In the genomic region with DNA sequence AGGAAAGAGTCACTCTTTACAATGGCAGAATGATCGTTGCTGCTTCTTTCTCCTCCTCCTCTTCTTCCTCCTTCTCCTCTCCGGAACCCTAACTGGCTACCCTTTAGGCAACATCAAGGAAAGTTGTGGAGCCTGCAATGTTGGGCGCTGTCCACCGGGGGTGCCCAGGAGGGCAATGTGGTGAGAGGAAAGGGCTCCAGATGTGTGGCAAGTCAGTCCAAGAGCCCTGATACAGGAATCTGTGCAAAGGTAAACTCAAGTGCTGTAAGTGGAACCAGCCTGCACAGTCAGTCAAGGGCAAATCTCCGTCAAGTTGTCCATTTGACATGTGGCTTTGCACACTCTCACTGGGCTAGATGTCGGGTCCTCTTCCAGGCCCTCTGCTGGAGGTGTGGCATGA, we compare ENCODE assay signal across 8 cellular contexts. TPM values are rescaled to one million over a fixed set of nuclear protein-coding genes. Genes with fewer than 3 reads are reported as not detected.
A peak's percentile ranks its signal among the peaks of the same experiment; 100 is the strongest.
DNase-seq lines count a peak whose midpoint lies in the region; ATAC-seq, FAIRE-seq and TF ChIP-seq lines count a peak whose summit lies in the region.

No MANE protein-coding gene starts in this region.

- no peak overlapping the region for H3K9ac ChIP-seq in keratinocyte (ENCODE audit: control insufficient read depth, extremely low read depth, insufficient read depth, low read length)
- no peak overlapping the region for H3K9ac ChIP-seq in Karpas-422 (ENCODE audit: low read length)

- no peaks in the 10 kb centered on the region for H3K9me2 ChIP-seq in Karpas-422 (replicated peaks; ENCODE audit: insufficient read depth, low read length)

- FAIRE-seq in keratinocyte (lab: Jason Lieb, UNC): no peak

- H3K27me3 ChIP-seq in keratinocyte (ENCODE audit: control insufficient read depth, extremely low read depth, insufficient read depth, low read length): peaks cover 63% of the 10 kb centered on the region
- H3K27me3 ChIP-seq in Karpas-422 (ENCODE audit: low read length): no peaks in the 10 kb centered on the region

- DNase-seq in AG09319 (ENCODE audit: extremely low read depth, low read depth) (no peak), GM12865 (ENCODE audit: low read depth) (peak; percentile 18), SW480 (ENCODE audit: low spot score) (peak; percentile 20), keratinocyte (ENCODE audit: low read depth, low spot score) (no peak), Karpas-422 (no peak), Ammon's horn (ENCODE audit: low spot score) (no peak), mucosa of gallbladder (ENCODE audit: low spot score) (no peak)
- no peak for DNase-seq in effector memory CD8-positive, alpha-beta T cell

- no peaks in the 10 kb centered on the region for H3K27me3 Mint-ChIP-seq in effector memory CD8-positive, alpha-beta T cell

- H3K27ac ChIP-seq in keratinocyte (ENCODE audit: control insufficient read depth, insufficient read depth, low read length) (no peak overlapping the region), Karpas-422 (ENCODE audit: low read length) (no peak overlapping the region)

- H3K4me3 ChIP-seq in GM12865 (ENCODE audit: low read depth, low read length) (no peak overlapping the region), keratinocyte (ENCODE audit: control insufficient read depth in 2 of 3, extremely low read depth in 1 of 3, insufficient read depth in 2 of 3, low read depth in 1 of 3, low read length in 3 of 3) (no peak overlapping the region), Karpas-422 (ENCODE audit: low read length) (no peak overlapping the region)

- H4K20me1 ChIP-seq in keratinocyte (ENCODE audit: control insufficient read depth, extremely low read depth, insufficient read depth, low read length): no peaks in the 10 kb centered on the region
- no peaks in the 10 kb centered on the region for H4K20me1 ChIP-seq in Karpas-422 (ENCODE audit: insufficient read depth, low read depth, low read length)

- H3K36me3 ChIP-seq in keratinocyte (ENCODE audit: control insufficient read depth in 2 of 2, extremely low read depth in 1 of 2, insufficient read depth in 2 of 2, low read length in 2 of 2) (no peaks in the 10 kb centered on the region), Karpas-422 (ENCODE audit: insufficient read depth, low read length) (no peaks in the 10 kb centered on the region)

- no peaks in the 10 kb centered on the region for H3K9me1 ChIP-seq in keratinocyte (ENCODE audit: control insufficient read depth, extremely low read depth, insufficient read depth, low read length)

- ATAC-seq in effector memory CD8-positive, alpha-beta T cell (replicated peaks): no peak

- H3K4me1 ChIP-seq in keratinocyte (ENCODE audit: control insufficient read depth, extremely low read depth, insufficient read depth, low read length): peaks cover 9% of the 10 kb centered on the region
- no peaks in the 10 kb centered on the region for H3K4me1 ChIP-seq in Karpas-422 (ENCODE audit: low read length)

- H3K36me3 Mint-ChIP-seq in effector memory CD8-positive, alpha-beta T cell (ENCODE audit: insufficient read depth): peaks cover 16% of the 10 kb centered on the region

- H3K9me3 Mint-ChIP-seq in effector memory CD8-positive, alpha-beta T cell: no peaks in the 10 kb centered on the region

- peak overlapping the region in 1 of 2 donors; percentile 75 for H3K27ac Mint-ChIP-seq in effector memory CD8-positive, alpha-beta T cell

- H3K79me2 ChIP-seq in keratinocyte (ENCODE audit: control insufficient read depth, insufficient read depth, low read length): no peaks in the 10 kb centered on the region
- no peaks in the 10 kb centered on the region for H3K79me2 ChIP-seq in Karpas-422 (ENCODE audit: low read length)

- no peak overlapping the region for H3K4me2 ChIP-seq in keratinocyte (ENCODE audit: control insufficient read depth, extremely low read depth, insufficient read depth, low read depth, low read length)
- no peak overlapping the region for H3K4me2 ChIP-seq in Karpas-422 (ENCODE audit: low read depth, low read length, poor library complexity, severe bottlenecking)

- H3K4me3 Mint-ChIP-seq in effector memory CD8-positive, alpha-beta T cell: peak overlapping the region in 1 of 2 donors; percentile 33

- dilution Hi-C loops in keratinocyte (cut with MboI; ENCODE audit: extremely low pct_ligation_motif_present, low sequenced_read_pairs): no loop called here

- peaks cover 23 to 37% of the 10 kb centered on the region in 2 donors for H3K4me1 Mint-ChIP-seq in effector memory CD8-positive, alpha-beta T cell (ENCODE audit: low read depth in 2 of 2)

- H2AFZ ChIP-seq in keratinocyte (ENCODE audit: control insufficient read depth, low read length): no peak overlapping the region
- H2AFZ ChIP-seq in Karpas-422 (ENCODE audit: low read length): no peak overlapping the region

- TF ChIP-seq CTCF in AG09319 (IDR thresholded peaks at IDR 0.05; ENCODE audit: low read depth, low read length) (peak; percentile 35), GM12865 (IDR thresholded peaks at IDR 0.05; ENCODE audit: insufficient read depth, low read depth, low read length, missing control alignments) (peak; percentile 30), keratinocyte (optimal IDR thresholded peaks at IDR 0.05 in 1 of 3, IDR thresholded peaks at IDR 0.05 in 1 of 3, conservative IDR thresholded peaks at IDR 0.05 in 1 of 3; ENCODE audit: extremely low read depth in 1 of 3, insufficient read depth in 2 of 3, low read length in 3 of 3) (peak in 2 of 3 experiments; percentile 37 to 52)

- H3K9me3 ChIP-seq in keratinocyte (ENCODE audit: control insufficient read depth, low read depth, low read length) (no peaks in the 10 kb centered on the region), Karpas-422 (ENCODE audit: low read length) (no peaks in the 10 kb centered on the region)

RNA-seq across cellular contexts. Expression of gene RTL5, which starts 2.8 kb away (rescaled TPM):
- polyA plus RNA-seq in keratinocyte: 0.09 to 0.22 TPM (median 0.17 TPM) in 3 replicates
- not detected for polyA plus RNA-seq in keratinocyte (2011; ENCODE audit: low read depth)
- 0.24 and 0.32 TPM in 2 replicates for polyA plus RNA-seq in keratinocyte (2011; cell fraction: cytosol; rRNA removed)
- 1.4 and 1.6 TPM in 2 replicates for polyA plus RNA-seq in keratinocyte (2011; cell fraction: nucleus; rRNA removed)
- polyA plus RNA-seq in keratinocyte (2012; ENCODE audit: low replicate concordance): 0.06 and 0.32 TPM in 2 replicates
- 0.26 to 0.33 TPM (median 0.29 TPM) in 3 replicates for polyA minus RNA-seq in keratinocyte
- not detected for polyA minus RNA-seq in keratinocyte (2011; cell fraction: cytosol; rRNA and poly(A)+ RNA removed)
- 0.42 and 0.54 TPM in 2 replicates for polyA minus RNA-seq in keratinocyte (2011; cell fraction: nucleus; rRNA and poly(A)+ RNA removed)
- total RNA-seq in Karpas-422 (2014; rRNA removed; shearing (Covaris generic); ENCODE audit: low replicate concordance): 0.07 TPM in 1 of 2 replicates, not detected in the other
- 6.8 TPM for total RNA-seq in mucosa of gallbladder

RNA-seq across cellular contexts. Expression of gene PIN4, which starts 52.7 kb away (rescaled TPM):
- 12.9 to 31.0 TPM (median 28.4 TPM) in 3 replicates for polyA plus RNA-seq in keratinocyte
- polyA plus RNA-seq in keratinocyte (2011; ENCODE audit: low read depth): 7.7 TPM
- 35.3 and 45.7 TPM in 2 replicates for polyA plus RNA-seq in keratinocyte (2011; cell fraction: cytosol; rRNA removed)
- 9.1 and 20.1 TPM in 2 replicates for polyA plus RNA-seq in keratinocyte (2011; cell fraction: nucleus; rRNA removed)
- polyA plus RNA-seq in keratinocyte (2012; ENCODE audit: low replicate concordance): 19.8 and 36.5 TPM in 2 replicates
- 0.33 to 1.2 TPM in 2 of 3 replicates, not detected in the other for polyA minus RNA-seq in keratinocyte
- 5.6 TPM for polyA minus RNA-seq in keratinocyte (2011; cell fraction: cytosol; rRNA and poly(A)+ RNA removed)
- polyA minus RNA-seq in keratinocyte (2011; cell fraction: nucleus; rRNA and poly(A)+ RNA removed): 1.5 and 4.4 TPM in 2 replicates
- 10.5 and 28.4 TPM in 2 replicates for total RNA-seq in Karpas-422 (2014; rRNA removed; shearing (Covaris generic); ENCODE audit: low replicate concordance)
- total RNA-seq in mucosa of gallbladder: 8.7 TPM

Comparison
In these comparisons a context has a peak if more than half of its experiments do, and no peak if none do; other contexts are left out.
1. DNase-seq: peak in GM12865 (single experiment) and SW480 (single experiment); none in AG09319 (single experiment), keratinocyte (single experiment), Karpas-422 (single experiment), effector memory CD8-positive, alpha-beta T cell (0 of 3), Ammon's horn (single experiment) and mucosa of gallbladder (single experiment).
2. Peak in every context shown above with its lines, with median percentiles within 50 percentile points of each other: CTCF ChIP-seq.